9 cellular contexts compared by ENCODE assay signal in genomic region chrX:78199851-78200250, GRCh38.
DNase-seq lines count a peak whose midpoint lies in the region; FAIRE-seq and TF ChIP-seq lines count a peak whose summit lies in the region.
"Had no signal": no experiment of that assay in that cellular context is flagged by ENCODE, and none has a peak within 500 bp of the region (broad histone marks: within the 10 kb centered on the region; RNA-seq: fewer than 3 reads in every experiment).

No MANE protein-coding gene starts in this region.

- peaks cover 2% of the 10 kb centered on the region for H3K4me1 Mint-ChIP-seq in chondrocyte (ENCODE audit: low read depth)
- no peaks in the 10 kb centered on the region for H3K4me1 Mint-ChIP-seq in activated T-cell treated with anti-CD3 and anti-CD28 coated beads, Interleukin-2, amount 50 U/mL, for 24 hours (ENCODE audit: low read depth)

- no peaks in the 10 kb centered on the region for H3K36me3 ChIP-seq in spleen
- H3K36me3 ChIP-seq: adrenal gland had no signal

- no peaks in the 10 kb centered on the region for H3K36me3 Mint-ChIP-seq in chondrocyte (ENCODE audit: low read depth)
- no peaks in the 10 kb centered on the region for H3K36me3 Mint-ChIP-seq in activated T-cell treated with anti-CD3 and anti-CD28 coated beads, Interleukin-2, amount 50 U/mL, for 24 hours (ENCODE audit: low read depth)

- TF ChIP-seq POLR2A in spleen (IDR thresholded peaks at IDR 0.05), result no peak

- no peaks in the 10 kb centered on the region for H3K4me1 ChIP-seq in spleen
- H3K4me1 ChIP-seq: adrenal gland had no signal

- H3K27me3 Mint-ChIP-seq in chondrocyte (ENCODE audit: low read depth), result no peaks in the 10 kb centered on the region
- H3K27me3 Mint-ChIP-seq in activated T-cell treated with anti-CD3 and anti-CD28 coated beads, Interleukin-2, amount 50 U/mL, for 24 hours, result peaks cover 12% of the 10 kb centered on the region

- intact Hi-C loops in spleen (cut with DNase I; ENCODE audit: low total_unique reads) (no loop called here), posterior vena cava (cut with DNase I) (no loop called here)

- no peaks in the 10 kb centered on the region for H3K27me3 ChIP-seq in spleen (replicated peaks in 1 of 7)

- DNase-seq in AG10803 (ENCODE audit: low read depth), result peak; percentile 1
- peak; percentile 10 for DNase-seq in HTR-8/SVneo (ENCODE audit: insufficient read length, low spot score)
- no peak for DNase-seq in chondrocyte (ENCODE audit: low spot score)
- no peak for DNase-seq in spleen
- no peak for DNase-seq in activated T-cell treated with anti-CD3 and anti-CD28 coated beads, Interleukin-2, amount 50 U/mL, for 24 hours
- no peak for DNase-seq in posterior vena cava (ENCODE audit: low spot score)
- DNase-seq in NCI-H345 treated with DMSO at 0.1 percent for 48 hours (lab: John Stamatoyannopoulos, UW; ENCODE audit: unreplicated experiment), result no peak

- H3K27ac Mint-ChIP-seq in chondrocyte (ENCODE audit: unreplicated experiment), result no peak overlapping the region
- no peak overlapping the region for H3K27ac Mint-ChIP-seq in activated T-cell treated with anti-CD3 and anti-CD28 coated beads, Interleukin-2, amount 50 U/mL, for 24 hours

- H3K9me3 Mint-ChIP-seq in chondrocyte (ENCODE audit: low read depth), result peaks cover 5% of the 10 kb centered on the region
- no peaks in the 10 kb centered on the region for H3K9me3 Mint-ChIP-seq in activated T-cell treated with anti-CD3 and anti-CD28 coated beads, Interleukin-2, amount 50 U/mL, for 24 hours

- H3K4me3 Mint-ChIP-seq in chondrocyte (ENCODE audit: unreplicated experiment), result no peak overlapping the region
- H3K4me3 Mint-ChIP-seq in activated T-cell treated with anti-CD3 and anti-CD28 coated beads, Interleukin-2, amount 50 U/mL, for 24 hours, result no peak overlapping the region

- 0 out of 2 replicates have a peak, but pooled peaks have one; percentile 13 for TF ChIP-seq CTCF in AG10803 (conservative IDR thresholded peaks at IDR 0.05; ENCODE audit: low read length)
- peak; percentile 45 for TF ChIP-seq CTCF in GM12873 (IDR thresholded peaks at IDR 0.05; ENCODE audit: insufficient read depth, low read depth, low read length, missing control alignments)
- TF ChIP-seq CTCF in chondrocyte (IDR thresholded peaks at IDR 0.05), result peak; percentile 59
- TF ChIP-seq CTCF in spleen (IDR thresholded peaks at IDR 0.05 in 8 of 11, conservative IDR thresholded peaks at IDR 0.05 in 3 of 11), result peak in 7 of 11 experiments; percentile 11 to 33 (median 27)

- FAIRE-seq in HTR-8/SVneo (lab: Jason Lieb, UNC), result no peak

- H3K27ac ChIP-seq in spleen, result no peak overlapping the region
- H3K27ac ChIP-seq: adrenal gland had no signal

- H3K9me3 ChIP-seq in spleen, result no peaks in the 10 kb centered on the region
- H3K9me3 ChIP-seq: adrenal gland had no signal

- H3K4me3 ChIP-seq in AG10803 (ENCODE audit: low read length), result no peak overlapping the region
- no peak overlapping the region for H3K4me3 ChIP-seq in spleen
- H3K4me3 ChIP-seq: adrenal gland had no signal

Comparison
In these comparisons a context has a peak if more than half of its experiments do, and no peak if none do; other contexts are left out.
1. DNase-seq: peak in AG10803 (single experiment) and HTR-8/SVneo (single experiment); none in chondrocyte (single experiment), spleen (single experiment), activated T-cell treated with anti-CD3 and anti-CD28 coated beads, Interleukin-2, amount 50 U/mL, for 24 hours (single experiment), posterior vena cava (single experiment) and NCI-H345 treated with DMSO at 0.1 percent for 48 hours (single experiment).
2. Peak in every context shown above with its lines, with median percentiles within 50 percentile points of each other: CTCF ChIP-seq.